Comparison of ENCODE assay signal across 20 cellular contexts in genomic region chr12:25189656-25190055, GRCh38. TPM values are rescaled to one million over a fixed set of nuclear protein-coding genes. Genes with fewer than 3 reads are reported as not detected.
"Had no signal": no experiment of that assay in that cellular context is flagged by ENCODE, and none has a peak within 500 bp of the region (broad histone marks: within the 10 kb centered on the region; RNA-seq: fewer than 3 reads in every experiment).

No MANE protein-coding gene starts in this region.

- H3K9me3 ChIP-seq: ascending aorta, gastrocnemius medialis, left ventricle myocardium inferior, prostate gland, right atrium auricular region, stomach had no signal

- ATAC-seq: activated CD8-positive, alpha-beta T cell treated with anti-CD3 and anti-CD28 coated beads, Interleukin-2, amount 10 ng/mL, durations not matched to agents 7 days and 5 days; activated T-cell treated with anti-CD3 and anti-CD28 coated beads, Interleukin-2, amount 50 U/mL, for 4 hours; gastrocnemius medialis; stimulated activated effector memory CD8-positive, alpha-beta T cell treated with anti-CD3 and anti-CD28 coated beads, Interleukin-12 subunit alpha, Interleukin-12 subunit beta, amount 100 ng/mL, for 72 hours had no signal

- H3K27me3 ChIP-seq: ascending aorta, gastrocnemius medialis, right atrium auricular region, stomach had no signal

- H3K4me1 ChIP-seq: ascending aorta had no signal

- DNase-seq: activated CD4-positive, alpha-beta T cell treated with anti-CD3 and anti-CD28 coated beads, Interleukin-2, amount 10 ng/mL, durations not matched to agents 7 days and 5 days; activated CD8-positive, alpha-beta T cell treated with anti-CD3 and anti-CD28 coated beads, Interleukin-2, amount 10 ng/mL, durations not matched to agents 7 days and 5 days; activated naive CD4-positive, alpha-beta T cell treated with anti-CD3 and anti-CD28 coated beads, Interleukin-2, amount 10 ng/mL, durations not matched to agents 7 days and 5 days; activated T-cell treated with anti-CD3 and anti-CD28 coated beads, Interleukin-2, amount 50 U/mL, for 4 hours; gastrocnemius medialis; head of caudate nucleus; left ventricle myocardium inferior; mammary epithelial cell; stimulated activated CD4-positive, alpha-beta T cell treated with anti-CD3 and anti-CD28 coated beads, Interleukin-15, amount 100 ng/mL, for 24 hours; stimulated activated CD4-positive, alpha-beta T cell treated with anti-CD3 and anti-CD28 coated beads, Interleukin-4, amount 100 ng/mL, for 1 hour; stomach; T1000 had no signal

- H3K4me3 ChIP-seq: ascending aorta, gastrocnemius medialis, left ventricle myocardium inferior, prostate gland, right atrium auricular region, skin epidermis, stomach had no signal

- H3K36me3 ChIP-seq: ascending aorta, gastrocnemius medialis, left ventricle myocardium inferior, prostate gland, right atrium auricular region, stomach had no signal

- H3K27ac ChIP-seq: ascending aorta, gastrocnemius medialis, left ventricle myocardium inferior, prostate gland, right atrium auricular region, skin epidermis, stomach had no signal

RNA-seq across cellular contexts. Expression of gene DNAI7, which starts 5.3 kb away (rescaled TPM):
- total RNA-seq: activated CD4-positive, alpha-beta T cell treated with anti-CD3 and anti-CD28 coated beads, Interleukin-2, amount 10 ng/mL, durations not matched to agents 7 days and 5 days; activated T-cell treated with anti-CD3 and anti-CD28 coated beads, Interleukin-2, amount 50 U/mL, for 4 hours; ascending aorta; epithelial cell of proximal tubule; gastrocnemius medialis; kidney epithelial cell; T-helper 1 cell treated with Interleukin-12 subunit alpha and Interleukin-12 subunit beta and Interleukin-4 antibody, amounts not matched to agents 30 ng/mL and 1 ng/mL, for 36 hours had no signal
